In the genomic region with DNA sequence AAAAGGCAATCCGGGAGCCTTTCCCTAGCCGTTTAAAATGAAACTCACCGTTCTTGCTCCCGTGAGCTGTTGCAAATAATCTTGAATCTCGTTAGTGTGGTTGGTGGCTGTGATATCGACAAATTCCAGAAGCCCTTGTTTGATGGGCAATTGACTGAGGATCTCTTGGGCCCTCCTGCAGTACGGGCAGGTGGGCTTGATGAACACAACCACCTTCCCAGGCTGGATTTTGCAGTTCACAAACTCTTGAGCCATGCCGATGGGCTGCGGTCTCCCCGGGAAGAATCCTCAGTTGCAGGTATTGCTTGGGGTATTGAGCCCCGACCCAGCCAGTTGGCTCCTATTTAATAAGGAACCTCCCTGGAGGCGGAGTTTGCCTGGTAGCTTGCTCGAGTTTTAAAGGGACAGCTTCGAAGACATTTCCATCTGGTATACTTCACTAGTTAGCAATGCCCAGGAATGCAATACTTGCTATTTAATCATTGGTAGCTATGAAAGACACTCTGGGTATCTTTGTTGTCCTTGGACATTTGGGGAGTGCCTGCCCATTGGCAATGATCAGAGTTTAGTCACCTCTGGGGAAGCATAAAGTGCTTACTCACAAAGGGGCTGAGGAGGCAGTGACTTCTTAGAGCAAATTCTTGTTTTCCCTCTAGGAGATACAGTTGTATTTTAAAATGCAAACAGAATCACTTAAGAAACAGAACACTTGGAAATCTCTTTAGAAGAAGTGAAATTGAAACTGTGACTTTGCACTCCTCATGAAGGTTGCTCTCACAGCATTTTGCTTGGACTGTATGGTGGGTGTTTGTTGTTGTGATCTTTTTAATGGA, we compare ENCODE assay signal across 8 cellular contexts. TPM values are rescaled to one million over a fixed set of nuclear protein-coding genes. Genes with fewer than 3 reads are reported as not detected.
DNase-seq lines count a peak whose midpoint lies in the region; ATAC-seq, FAIRE-seq and TF ChIP-seq lines count a peak whose summit lies in the region.

A gene with protein sequence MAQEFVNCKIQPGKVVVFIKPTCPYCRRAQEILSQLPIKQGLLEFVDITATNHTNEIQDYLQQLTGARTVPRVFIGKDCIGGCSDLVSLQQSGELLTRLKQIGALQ (minus strand): TSS at position 319 of the 833 bp plus-strand sequence. CDS start 64 bp downstream, at position 255.

- DNase-seq in activated CD4-positive, alpha-beta T cell treated with anti-CD3 and anti-CD28 coated beads for 36 hours = peak; percentile 68
- DNase-seq in activated CD4-positive, alpha-beta T cell treated with anti-CD3 and anti-CD28 coated beads for 1 hour = no peak
- DNase-seq in MG63 = peak; percentile 93
- peak; percentile 65 for DNase-seq in T1000 (lab: John Stamatoyannopoulos, UW)
- DNase-seq in cerebellum (ENCODE audit: low spot score) = peak; percentile 89
- DNase-seq in islet precursor cell = peak; percentile 86
- DNase-seq in small intestine = peak; percentile 93

- POLR2A ChIA-PET in activated CD4-positive, alpha-beta T cell treated with anti-CD3 and anti-CD28 coated beads for 36 hours (lab: Charles Lee) = no interaction called here
- POLR2A ChIA-PET in HEK293 (lab: Yijun Ruan, JAX) = interaction anchor here (0.6 to 3.7 kb wide), 7 partner anchors 12 to 176 kb away, joined by 4 to 31 read pairs (median 6); a partner anchor contains a TSS

- H3K36me3 Mint-ChIP-seq in activated CD4-positive, alpha-beta T cell treated with anti-CD3 and anti-CD28 coated beads for 36 hours (ENCODE audit: low read depth) = no peaks in the 10 kb centered on the region

- H3K4me1 ChIP-seq in HEK293 (ENCODE audit: control insufficient read depth, insufficient read depth, low read length) (peaks cover 17% of the 10 kb centered on the region), small intestine (ENCODE audit: control insufficient read depth in 2 of 2, insufficient read depth in 1 of 2, low read depth in 1 of 2, low read length in 1 of 2) (peaks cover 8 to 13% of the 10 kb centered on the region in 2 donors)

- H3K27ac Mint-ChIP-seq in activated CD4-positive, alpha-beta T cell treated with anti-CD3 and anti-CD28 coated beads for 36 hours = peak within 1 kb of the TSS; percentile 92

- peak within 1 kb of the TSS; percentile 92 for H3K4me3 Mint-ChIP-seq in activated CD4-positive, alpha-beta T cell treated with anti-CD3 and anti-CD28 coated beads for 36 hours

- WGBS in small intestine, 3 donors = 0 to 1% (median 0%) methylated on average over 14 of the region's 14 CpGs

- H3K9me3 ChIP-seq in HEK293 (ENCODE audit: control insufficient read depth, insufficient read depth, low read depth, low read length) (no peaks in the 10 kb centered on the region), MG63 (no peaks in the 10 kb centered on the region), small intestine (ENCODE audit: control insufficient read depth, low read depth) (no peaks in the 10 kb centered on the region)

- TF ChIP-seq CTCF in HEK293 (tag by site-specific recombination; IDR thresholded peaks at IDR 0.05) = no peak

- peak; percentile 18 for ATAC-seq in activated CD4-positive, alpha-beta T cell treated with anti-CD3 and anti-CD28 coated beads for 36 hours

- H3K27me3 Mint-ChIP-seq in activated CD4-positive, alpha-beta T cell treated with anti-CD3 and anti-CD28 coated beads for 36 hours = no peaks in the 10 kb centered on the region

- H3K4me1 Mint-ChIP-seq in activated CD4-positive, alpha-beta T cell treated with anti-CD3 and anti-CD28 coated beads for 36 hours = peaks cover 62% of the 10 kb centered on the region

- no peaks in the 10 kb centered on the region for H3K36me3 ChIP-seq in HEK293 (ENCODE audit: control insufficient read depth in 2 of 2, insufficient read depth in 1 of 2, low read length in 2 of 2)
- peaks cover 6% of the 10 kb centered on the region; the same call in 1 of the 2 replicates for H3K36me3 ChIP-seq in MG63
- H3K36me3 ChIP-seq in small intestine (ENCODE audit: control insufficient read depth in 2 of 2, insufficient read depth in 2 of 2, low read length in 2 of 2) = no peaks in the 10 kb centered on the region

- H3K9me3 Mint-ChIP-seq in activated CD4-positive, alpha-beta T cell treated with anti-CD3 and anti-CD28 coated beads for 36 hours (ENCODE audit: low read depth) = no peaks in the 10 kb centered on the region

- H3K4me3 ChIP-seq in HEK293 (ENCODE audit: low read depth, low read length) = peak within 1 kb of the TSS; percentile 74
- H3K4me3 ChIP-seq in MG63 = peak within 1 kb of the TSS; percentile 64
- peak within 1 kb of the TSS; percentile 80 to 87 for H3K4me3 ChIP-seq in small intestine (ENCODE audit: low read depth in 1 of 2, low read length in 2 of 2)

- H3K27ac ChIP-seq in HEK293 (ENCODE audit: extremely low read depth, low read depth, low read length) (peak within 1 kb of the TSS; percentile 45), small intestine (ENCODE audit: low read depth in 1 of 2, low read length in 1 of 2) (peak within 1 kb of the TSS; percentile 93 to 98)

- CTCF ChIA-PET in activated CD4-positive, alpha-beta T cell treated with anti-CD3 and anti-CD28 coated beads for 36 hours (lab: Charles Lee) = interaction anchor here (0.7 to 11.1 kb wide), 12 partner anchors 8 to 191 kb away, joined by 3 to 89 read pairs (median 6); no protein-coding TSS in a partner anchor
- CTCF ChIA-PET in HEK293 (lab: Yijun Ruan, JAX) = interaction anchor here (0.6 to 1.8 kb wide), 7 partner anchors 8 to 246 kb away, joined by 3 to 5 read pairs (median 3); no protein-coding TSS in a partner anchor

- intact Hi-C loops in activated CD4-positive, alpha-beta T cell treated with anti-CD3 and anti-CD28 coated beads for 36 hours (cut with DNase I, micrococcal nuclease) = loop anchor here (1.0 to 5.0 kb wide), 9 partner anchors 12 to 1065 kb away; a partner anchor contains a TSS

- no peak for FAIRE-seq in small intestine (lab: Jason Lieb, UNC)

- H3K27me3 ChIP-seq in MG63 (no peaks in the 10 kb centered on the region), small intestine (ENCODE audit: control insufficient read depth in 2 of 2, insufficient read depth in 2 of 2, low read length in 2 of 2) (no peaks in the 10 kb centered on the region)

TF ChIP-seq in HEK293, 187 proteins besides CTCF, POLR2A, EP300 and RAD21 (continues in another document):
- TF ChIP-seq, protein P1, sequence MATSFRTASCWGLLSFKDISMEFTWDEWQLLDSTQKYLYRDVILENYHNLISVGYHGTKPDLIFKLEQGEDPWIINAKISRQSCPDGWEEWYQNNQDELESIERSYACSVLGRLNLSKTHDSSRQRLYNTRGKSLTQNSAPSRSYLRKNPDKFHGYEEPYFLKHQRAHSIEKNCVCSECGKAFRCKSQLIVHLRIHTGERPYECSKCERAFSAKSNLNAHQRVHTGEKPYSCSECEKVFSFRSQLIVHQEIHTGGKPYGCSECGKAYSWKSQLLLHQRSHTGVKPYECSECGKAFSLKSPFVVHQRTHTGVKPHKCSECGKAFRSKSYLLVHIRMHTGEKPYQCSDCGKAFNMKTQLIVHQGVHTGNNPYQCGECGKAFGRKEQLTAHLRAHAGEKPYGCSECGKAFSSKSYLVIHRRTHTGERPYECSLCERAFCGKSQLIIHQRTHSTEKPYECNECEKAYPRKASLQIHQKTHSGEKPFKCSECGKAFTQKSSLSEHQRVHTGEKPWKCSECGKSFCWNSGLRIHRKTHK (tag by site-specific recombination; IDR thresholded peaks at IDR 0.05) = no peak
- TF ChIP-seq OSR2 (tag by site-specific recombination; IDR thresholded peaks at IDR 0.05) (0 out of 2 replicates have a peak, but pooled peaks have one; percentile 41), GLIS2 (tag by site-specific recombination; IDR thresholded peaks at IDR 0.05) (no peak), ZNF2 (tag by site-specific recombination; IDR thresholded peaks at IDR 0.05) (0 out of 2 replicates have a peak, but pooled peaks have one; percentile 47), ZBTB17 (tag by site-specific recombination; IDR thresholded peaks at IDR 0.05) (peak; percentile 24; the same call in 1 of the 2 replicates), ZNF530 (tag by site-specific recombination; IDR thresholded peaks at IDR 0.05; ENCODE audit: low read depth) (no peak), ZNF514 (tag by site-specific recombination; IDR thresholded peaks at IDR 0.05) (no peak), MYNN (tag by site-specific recombination; IDR thresholded peaks at IDR 0.05; ENCODE audit: borderline replicate concordance) (peak; percentile 81), KLF16 (tag by site-specific recombination; IDR thresholded peaks at IDR 0.05) (no peak), ZNF169 (tag by site-specific recombination; IDR thresholded peaks at IDR 0.05) (no peak), ZBTB20 (tag by site-specific recombination; IDR thresholded peaks at IDR 0.05) (peak; percentile 25; the same call in 1 of the 2 replicates), ZNF660 (tag by site-specific recombination; IDR thresholded peaks at IDR 0.05) (no peak), GLIS1 (tag by site-specific recombination; IDR thresholded peaks at IDR 0.05) (0 out of 2 replicates have a peak, but pooled peaks have one; percentile 1), ZNF140 (tag by site-specific recombination; IDR thresholded peaks at IDR 0.05) (no peak), ZNF701 (tag by site-specific recombination; IDR thresholded peaks at IDR 0.05) (no peak)

RNA-seq across cellular contexts. Expression of the gene that starts here (rescaled TPM):
- 10 to 100 TPM; 21.0 to 31.5 TPM for total RNA-seq in activated CD4-positive, alpha-beta T cell treated with anti-CD3 and anti-CD28 coated beads for 36 hours
- 87.3 and 120 TPM in 2 replicates for total RNA-seq in MG63 (2014; rRNA removed; shearing (Covaris generic); ENCODE audit: low replicate concordance)
- total RNA-seq in cerebellum = 8.9 TPM
- 100 to 1,000 TPM; 166 to 968 (median 721) TPM for polyA plus RNA-seq in small intestine
